ENCODE assay signal across 8 cellular contexts in genomic region chr6:43687437-43688347, GRCh38. TPM values are rescaled to one million over a fixed set of nuclear protein-coding genes. Genes with fewer than 3 reads are reported as not detected.
A peak's percentile ranks its signal among the peaks of the same experiment; 100 is the strongest.
DNase-seq lines count a peak whose midpoint lies in the region; ATAC-seq and TF ChIP-seq lines count a peak whose summit lies in the region.

Gene MRPS18A, minus strand, starts transcription at chr6:43687791. Its CDS starts 12 bp downstream, at chr6:43687779.

- peak within 1 kb of the TSS; percentile 95 for H3K9ac ChIP-seq in NT2/D1 (ENCODE audit: insufficient read length, low read depth)

- no peaks in the 10 kb centered on the region for H3K9me3 Mint-ChIP-seq in mesothelial cell of epicardium

- peak within 1 kb of the TSS; percentile 78 for H3K4me3 ChIP-seq in HL-60 (replicated peaks; ENCODE audit: insufficient read depth, low read length)
- peak within 1 kb of the TSS; percentile 96 for H3K4me3 ChIP-seq in NT2/D1 (ENCODE audit: insufficient read length, low read depth)

- DNase-seq in CMK (ENCODE audit: low read depth) = peak; percentile 40
- peak; percentile 65 to 81 for DNase-seq in HL-60 (ENCODE audit: low read depth in 1 of 2, low spot score in 1 of 2)
- no peak for DNase-seq in NT2/D1 (ENCODE audit: low read depth, low spot score)
- DNase-seq in activated CD8-positive, alpha-beta memory T cell treated with anti-CD3 and anti-CD28 coated beads, Interleukin-2, amount 50 U/mL, for 1 hour (ENCODE audit: extremely low read depth) = peak; percentile 40
- DNase-seq in mesothelial cell of epicardium (ENCODE audit: low spot score in 2 of 2, unreplicated experiment in 2 of 2) = peak in 1 of 2 experiments; percentile 71
- DNase-seq in stimulated activated CD8-positive, alpha-beta memory T cell treated with anti-CD3 and anti-CD28 coated beads, Interleukin-15, amount 100 ng/mL, for 48 hours (ENCODE audit: low read depth in 2 of 2) = peak; percentile 78 to 81

- peaks cover 31% of the 10 kb centered on the region for H3K4me1 Mint-ChIP-seq in mesothelial cell of epicardium

- H3K36me3 ChIP-seq in NT2/D1 (ENCODE audit: insufficient read depth, insufficient read length, low read length) = peaks cover 23% of the 10 kb centered on the region

- peak within 1 kb of the TSS; percentile 96 for H3K4me3 Mint-ChIP-seq in mesothelial cell of epicardium

- peaks cover 4% of the 10 kb centered on the region for H3K4me1 ChIP-seq in NT2/D1 (ENCODE audit: insufficient read depth, insufficient read length)

- in situ Hi-C loops in endometrial microvascular endothelial cells (cut with HindIII; ENCODE audit: inconsistent ontology term, low pct_unique_long_range_greater_than_20kb, low sequenced_read_pairs) = no loop called here

- ATAC-seq in GM19455 (IDR thresholded peaks at IDR 0.05; ENCODE audit: unreplicated experiment) = peak; percentile 90

- H3K36me3 Mint-ChIP-seq in mesothelial cell of epicardium = no peaks in the 10 kb centered on the region

- no peak for TF ChIP-seq CTCF in HL-60 (IDR thresholded peaks at IDR 0.05; ENCODE audit: insufficient read depth, low read length)
- TF ChIP-seq CTCF in mesothelial cell of epicardium (IDR thresholded peaks at IDR 0.05; ENCODE audit: unreplicated experiment) = no peak

- H3K27me3 ChIP-seq in HL-60 (ENCODE audit: insufficient read depth, poor library complexity, severe bottlenecking) (no peaks in the 10 kb centered on the region), NT2/D1 (ENCODE audit: insufficient read depth, insufficient read length) (no peaks in the 10 kb centered on the region)

- H3K27me3 Mint-ChIP-seq in mesothelial cell of epicardium (ENCODE audit: low read depth) = peaks cover 2% of the 10 kb centered on the region

- H3K27ac Mint-ChIP-seq in mesothelial cell of epicardium = peak within 1 kb of the TSS; percentile 89

- H3K9me3 ChIP-seq in NT2/D1 (ENCODE audit: insufficient read depth, low read length) = no peaks in the 10 kb centered on the region

- peak within 1 kb of the TSS; percentile 82 for H3K27ac ChIP-seq in HL-60 (replicated peaks)

RNA-seq across cellular contexts. Expression of gene MRPS18A, which starts in this region (rescaled TPM):
- 32.7 TPM for total RNA-seq in endometrial microvascular endothelial cells (ENCODE audit: inconsistent ontology term)
- total RNA-seq in mesothelial cell of epicardium = 41.4 to 46.6 TPM (median 46.0 TPM) in 3 replicates
